In the genomic region with DNA sequence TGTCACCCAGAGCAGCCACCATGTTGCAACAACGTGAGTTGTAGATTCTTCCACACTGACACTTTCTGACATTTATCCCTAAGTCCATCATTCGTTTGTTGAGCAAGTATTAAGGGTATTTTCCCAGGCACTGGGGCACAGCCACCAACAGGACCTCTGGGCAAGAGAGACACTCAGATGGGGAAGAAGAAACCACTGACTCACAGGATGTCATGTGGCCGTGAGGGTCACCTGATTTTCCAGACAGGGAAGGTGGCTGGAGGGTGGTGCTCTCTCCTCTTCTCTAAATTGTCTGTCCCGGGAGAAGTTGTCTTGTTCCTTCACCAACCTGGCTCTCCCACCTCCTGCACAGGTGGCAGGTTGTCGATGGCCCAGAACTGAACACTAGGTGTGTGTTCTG, we compare ENCODE assay signal across 11 cellular contexts. TPM values are rescaled to one million over a fixed set of nuclear protein-coding genes. Genes with fewer than 3 reads are reported as not detected.
DNase-seq lines count a peak whose midpoint lies in the region; TF ChIP-seq lines count a peak whose summit lies in the region.
"Had no signal": no experiment of that assay in that cellular context is flagged by ENCODE, and none has a peak within 500 bp of the region (broad histone marks: within the 10 kb centered on the region; RNA-seq: fewer than 3 reads in every experiment).

No MANE protein-coding gene starts in this region.

- H3K4me3 Mint-ChIP-seq in osteocyte (ENCODE audit: unreplicated experiment) = no peak overlapping the region

- no peaks in the 10 kb centered on the region for H3K27me3 ChIP-seq in adrenal gland

- intact Hi-C loops in adrenal gland (cut with DNase I) = no loop called here

- TF ChIP-seq CTCF in adrenal gland (IDR thresholded peaks at IDR 0.05) (no peak), osteocyte (IDR thresholded peaks at IDR 0.05) (no peak), foreskin fibroblast (IDR thresholded peaks at IDR 0.05; ENCODE audit: low read depth, low read length) (no peak)

- peaks cover 23% of the 10 kb centered on the region for H3K4me1 Mint-ChIP-seq in osteocyte (ENCODE audit: unreplicated experiment)

- H3K27ac ChIP-seq in adrenal gland = peak overlapping the region in 3 of 5 donors; percentile 34 to 81 (median 50)
- H3K27ac ChIP-seq in mesodermal cell (ENCODE audit: low read depth, low read length, severe bottlenecking) = peak overlapping the region; percentile 29

- H3K9me3 Mint-ChIP-seq in osteocyte (ENCODE audit: unreplicated experiment) = no peaks in the 10 kb centered on the region

- H3K4me1 ChIP-seq in adrenal gland (replicated peaks in 1 of 2) (peaks cover 8 to 25% of the 10 kb centered on the region in 2 donors), mesodermal cell (ENCODE audit: control insufficient read depth, insufficient read depth, low read length, poor library complexity, severe bottlenecking) (peaks cover 33% of the 10 kb centered on the region)

- 46 to 59% (median 52%) methylated on average over 3 to 5 of the region's 5 CpGs for WGBS in adrenal gland, 4 donors
- WGBS in mesodermal cell (ENCODE audit: insufficient coverage in 2 of 2), 2 experiments = 93 to 100% methylated on average over 3 of the region's 5 CpGs

- H3K27ac Mint-ChIP-seq in osteocyte (ENCODE audit: unreplicated experiment) = no peak overlapping the region

- H3K36me3 ChIP-seq in adrenal gland (replicated peaks in 1 of 2) (peaks cover 0 to 92% of the 10 kb centered on the region in 2 donors), mesodermal cell (ENCODE audit: control insufficient read depth, insufficient read depth, low read length) (peaks cover 94% of the 10 kb centered on the region)

- H3K36me3 Mint-ChIP-seq in osteocyte (ENCODE audit: unreplicated experiment) = peaks cover 43% of the 10 kb centered on the region

- no peak for TF ChIP-seq POLR2A in adrenal gland (IDR thresholded peaks at IDR 0.05)

- no peaks in the 10 kb centered on the region for H3K27me3 Mint-ChIP-seq in osteocyte (ENCODE audit: unreplicated experiment)

- no peak overlapping the region for H3K4me3 ChIP-seq in adrenal gland
- no peak overlapping the region for H3K4me3 ChIP-seq in mesodermal cell (ENCODE audit: extremely low read depth, insufficient read depth, low read length, poor library complexity, severe bottlenecking)
- H3K4me3 ChIP-seq in foreskin fibroblast (ENCODE audit: low read depth in 1 of 2, low read length in 2 of 2) = no peak overlapping the region

- peak; percentile 6 for DNase-seq in COLO829 (ENCODE audit: low spot score)
- peak; percentile 31 for DNase-seq in KBM-7
- DNase-seq in adrenal gland = peak in 5 of 7 donors; percentile 63 to 71 (median 69)
- no peak for DNase-seq in activated effector memory CD4-positive, alpha-beta T cell treated with Interleukin-2 at 50 U/mL for 16 hours
- DNase-seq in NCI-H82 (lab: John Stamatoyannopoulos, UW) = no peak
- no peak for DNase-seq in osteocyte (ENCODE audit: extremely low spot score, unreplicated experiment)
- no peak for DNase-seq in foreskin fibroblast
- DNase-seq: central memory CD4-positive, alpha-beta T cell; DND-41; NCI-H226 had no signal

- H3K9me3 ChIP-seq in adrenal gland (replicated peaks in 1 of 3) (no peaks in the 10 kb centered on the region), mesodermal cell (ENCODE audit: control insufficient read depth, low read length) (no peaks in the 10 kb centered on the region)

- in situ Hi-C loops in KBM-7 (cut with MboI; ENCODE audit: low pct_unique_long_range_greater_than_20kb, low sequenced_read_pairs) = no loop called here

RNA-seq across cellular contexts. Expression of a gene that starts 51.7 kb away (rescaled TPM):
- 100 to 1,000 TPM; 179 to 619 (median 259) TPM for total RNA-seq in adrenal gland
- polyA plus RNA-seq in adrenal gland = 100 to 1,000 TPM in 1 of 3 donors, 10 to 100 TPM in 2; 43.8 to 564 (median 74.3) TPM
- polyA plus RNA-seq in mesodermal cell (2013, experiment 1 of 2) = 47.9 TPM
- polyA plus RNA-seq in mesodermal cell (2013, experiment 2 of 2) = 38.5 TPM
- 17.0 and 20.7 TPM in 2 replicates for total RNA-seq in osteocyte

Comparison
In these comparisons a context has a peak if more than half of its experiments do, and no peak if none do; other contexts are left out.
1. DNase-seq: peak in COLO829 (single experiment), KBM-7 (single experiment) and adrenal gland (5 of 7); none in activated effector memory CD4-positive, alpha-beta T cell treated with Interleukin-2 at 50 U/mL for 16 hours (single experiment), NCI-H82 (single experiment), osteocyte (single experiment) and foreskin fibroblast (0 of 2).